In genomic region chr15:75785771-75786563, GRCh38 we compare ENCODE assay signal across 15 cellular contexts. TPM values are rescaled to one million over a fixed set of nuclear protein-coding genes. Genes with fewer than 3 reads are reported as not detected.
A peak's percentile ranks its signal among the peaks of the same experiment; 100 is the strongest.
DNase-seq lines count a peak whose midpoint lies in the region; ATAC-seq, FAIRE-seq and TF ChIP-seq lines count a peak whose summit lies in the region.
"Had no signal": no experiment of that assay in that cellular context is flagged by ENCODE, and none has a peak within 500 bp of the region (broad histone marks: within the 10 kb centered on the region; RNA-seq: fewer than 3 reads in every experiment).

No MANE protein-coding gene starts in this region.

- H3K27ac ChIP-seq in HepG2 (ENCODE audit: extremely low read length, insufficient read depth, low read length): no peak overlapping the region
- H3K27ac ChIP-seq: ascending aorta, gastroesophageal sphincter had no signal

- no peak for TF ChIP-seq POLR2A in HepG2 (IDR thresholded peaks at IDR 0.05; ENCODE audit: insufficient read depth in 1 of 2, low read depth in 2 of 2, low read length in 2 of 2)

- TF ChIP-seq RAD21 in HepG2 (CRISPR knock-in tag; IDR thresholded peaks at IDR 0.05): peak; percentile 42; the same call in 1 of the 2 replicates

- in situ Hi-C loops in HepG2 (cut with HindIII; ENCODE audit: extremely low pct_ligation_motif_present, low pct_unique_long_range_greater_than_20kb): no loop called here

- TF ChIP-seq CTCF in HepG2 (CRISPR knock-in tag; IDR thresholded peaks at IDR 0.05) (peak; percentile 64), MCF 10A (IDR thresholded peaks at IDR 0.05; ENCODE audit: unreplicated experiment) (no peak)

- TF ChIP-seq EP300 in HepG2 (IDR thresholded peaks at IDR 0.05; ENCODE audit: low read depth in 2 of 2, low read length in 2 of 2) (no peak), HepG2 (CRISPR knock-in tag; IDR thresholded peaks at IDR 0.05; ENCODE audit: borderline replicate concordance) (no peak)

- no peaks in the 10 kb centered on the region for H3K9me3 Mint-ChIP-seq in MCF 10A (ENCODE audit: unreplicated experiment)
- H3K9me3 Mint-ChIP-seq: CD8-positive, alpha-beta memory T cell had no signal

- no peaks in the 10 kb centered on the region for H3K4me1 Mint-ChIP-seq in MCF 10A (ENCODE audit: insufficient read depth, unreplicated experiment)

- no peak overlapping the region for H3K9ac ChIP-seq in HepG2 (ENCODE audit: insufficient read depth, low read depth, low read length)

- peaks cover 2 to 19% of the 10 kb centered on the region in 2 experiments; a peak in 4 of 5 replicates for H3K27me3 ChIP-seq in HepG2 (ENCODE audit: control insufficient read depth in 1 of 2, insufficient read depth in 2 of 2, low read length in 2 of 2)
- H3K27me3 ChIP-seq: ascending aorta had no signal

- H2AFZ ChIP-seq in HepG2 (ENCODE audit: low read length): no peak overlapping the region

- H3K27ac Mint-ChIP-seq in MCF 10A (ENCODE audit: low read depth, unreplicated experiment): no peak overlapping the region
- H3K27ac Mint-ChIP-seq: CD8-positive, alpha-beta memory T cell had no signal

- no peaks in the 10 kb centered on the region for H3K4me1 ChIP-seq in HepG2 (ENCODE audit: insufficient read depth, low read length)
- H3K4me1 ChIP-seq: ascending aorta, gastroesophageal sphincter had no signal

- no peak for FAIRE-seq in HepG2 (lab: Jason Lieb, UNC)
- FAIRE-seq: GM18507 had no signal

- POLR2A ChIA-PET in HepG2 (lab: Yijun Ruan, JAX): no interaction called here
- POLR2A ChIA-PET in MCF 10A (lab: Yijun Ruan, JAX): interaction anchor here (0.5 kb wide), 1 partner anchor 19 kb away, joined by 3 read pairs; no protein-coding TSS in a partner anchor

- peaks cover 7% of the 10 kb centered on the region for H3K36me3 Mint-ChIP-seq in MCF 10A (ENCODE audit: insufficient read depth, unreplicated experiment)
- H3K36me3 Mint-ChIP-seq: CD8-positive, alpha-beta memory T cell had no signal

- H3K4me3 Mint-ChIP-seq in MCF 10A (ENCODE audit: unreplicated experiment): no peak overlapping the region

- ATAC-seq in HepG2: peak; percentile 56; the same call in 2 of the 3 replicates
- ATAC-seq: gastroesophageal sphincter had no signal

- no peak overlapping the region for H3K4me3 ChIP-seq in HepG2 (replicated peaks in 1 of 3; ENCODE audit: insufficient read depth in 1 of 3, low read depth in 2 of 3, low read length in 3 of 3)
- H3K4me3 ChIP-seq: ascending aorta, gastroesophageal sphincter had no signal

- BruUV-seq in HepG2 (replicated peaks; lab: Mats Ljungman, UMichigan): no TSS peak
- no TSS peak for BruUV-seq in MCF 10A (replicated peaks; lab: Mats Ljungman, UMichigan)

- 39% methylated on average over 19 of the region's 19 CpGs for WGBS in HepG2 (ENCODE audit: low lambda C conversion rate)

- no peaks in the 10 kb centered on the region for H4K20me1 ChIP-seq in HepG2 (ENCODE audit: insufficient read depth, low read length)

- DNase-seq in DMS 273 treated with DMSO at 0.1 percent for 48 hours (lab: John Stamatoyannopoulos, UW) (peak; percentile 41), NCI-H1092 treated with DMSO at 0.1 percent for 48 hours (lab: John Stamatoyannopoulos, UW) (peak; percentile 61), astrocyte of the hippocampus (ENCODE audit: low read depth, low spot score) (peak; percentile 35), HepG2 (ENCODE audit: low spot score) (peak; percentile 31), HuH-7 (ENCODE audit: low spot score) (no peak), MCF 10A (ENCODE audit: unreplicated experiment) (no peak), A172 (ENCODE audit: low spot score) (no peak), DMS53 treated with DMSO at 0.1 percent for 48 hours (lab: John Stamatoyannopoulos, UW; ENCODE audit: unreplicated experiment) (no peak)
- DNase-seq: activated CD4-positive, alpha-beta T cell treated with anti-CD3 and anti-CD28 coated beads, Interleukin-2, amount 50 U/mL, for 48 hours; MM.1S; SHP77 had no signal

- peak overlapping the region; percentile 10; the same call in 1 of the 2 replicates for H3K4me2 ChIP-seq in HepG2 (ENCODE audit: low read depth, low read length)

- CTCF ChIA-PET in HepG2 (lab: Yijun Ruan, JAX; ENCODE audit: low intra/inter-chr PET ratio, low total read pairs) (no interaction called here), MCF 10A (lab: Yijun Ruan, JAX) (interaction anchor here (0.6 kb wide), 4 partner anchors 32 to 1152 kb away, joined by 3 to 5 read pairs (median 4); no protein-coding TSS in a partner anchor)

- no peaks in the 10 kb centered on the region for H3K9me3 ChIP-seq in HepG2 (ENCODE audit: low read length)
- H3K9me3 ChIP-seq: ascending aorta, gastroesophageal sphincter had no signal

- peaks cover 35% of the 10 kb centered on the region for H3K27me3 Mint-ChIP-seq in MCF 10A (ENCODE audit: insufficient read depth, unreplicated experiment)

- no peaks in the 10 kb centered on the region for H3K79me2 ChIP-seq in HepG2 (ENCODE audit: insufficient read depth, low read length)

- H3K36me3 ChIP-seq in HepG2 (replicated peaks in 1 of 2; ENCODE audit: control insufficient read depth in 1 of 2, insufficient read depth in 2 of 2, low read length in 2 of 2): no peaks in the 10 kb centered on the region
- H3K36me3 ChIP-seq: ascending aorta, gastroesophageal sphincter had no signal

- intact Hi-C loops in HepG2 (cut with micrococcal nuclease; ENCODE audit: unreplicated experiment): no loop called here
- intact Hi-C loops in MCF 10A (cut with micrococcal nuclease): no loop called here

TF ChIP-seq in HepG2, 621 proteins besides CTCF, POLR2A, EP300 and RAD21 (continues in another document):
- TF ChIP-seq ZNF20 (CRISPR knock-in tag; IDR thresholded peaks at IDR 0.05) (peak; percentile 99), STAG1 (CRISPR knock-in tag; IDR thresholded peaks at IDR 0.05) (peak; percentile 67), SALL2 (CRISPR knock-in tag; IDR thresholded peaks at IDR 0.05) (no peak), MTF2 (CRISPR knock-in tag; IDR thresholded peaks at IDR 0.05; ENCODE audit: borderline replicate concordance) (peak; percentile 46; the same call in 1 of the 2 replicates), IKZF4 (CRISPR knock-in tag; IDR thresholded peaks at IDR 0.05; ENCODE audit: borderline replicate concordance, low read depth, not compliant biosample characterization) (no peak), BCL3 (CRISPR knock-in tag; IDR thresholded peaks at IDR 0.05) (no peak), PHF5A (CRISPR knock-in tag; IDR thresholded peaks at IDR 0.05; ENCODE audit: low read depth, unreplicated experiment) (no peak), SNAPC5 (CRISPR knock-in tag; IDR thresholded peaks at IDR 0.05; ENCODE audit: borderline replicate concordance) (no peak), CHCHD3 (CRISPR knock-in tag; IDR thresholded peaks at IDR 0.05) (no peak), DNMT3B (CRISPR knock-in tag; conservative IDR thresholded peaks at IDR 0.05) (no peak), E2F5 (CRISPR knock-in tag; conservative IDR thresholded peaks at IDR 0.05) (no peak), CBX2 (IDR thresholded peaks at IDR 0.05; ENCODE audit: low read depth, low read length) (no peak), CBX2 (CRISPR knock-in tag; IDR thresholded peaks at IDR 0.05; ENCODE audit: low read depth) (no peak), ZNF562 (CRISPR knock-in tag; IDR thresholded peaks at IDR 0.05; ENCODE audit: borderline replicate concordance) (no peak)

RNA-seq across cellular contexts. Expression of gene UBE2Q2, which starts 57.3 kb away (rescaled TPM):
- total RNA-seq in HepG2 (2016; rRNA removed; fragmentation: Illumina TruSeq; extraction: Trizol) (20.1 and 20.4 TPM in 2 replicates), MCF 10A (2022) (28.3 and 36.4 TPM in 2 replicates)
- total RNA-seq in HepG2 (2016; cell fraction: cytosol; rRNA removed; fragmentation: Illumina TruSeq; extraction: Trizol; ENCODE audit: low read depth): 28.3 and 29.7 TPM in 2 replicates
- 19.0 and 20.4 TPM in 2 replicates for total RNA-seq in HepG2 (2016; cell fraction: insoluble cytoplasmic fraction; rRNA removed; fragmentation: Illumina TruSeq; extraction: Trizol)
- 41.0 and 48.0 TPM in 2 replicates for total RNA-seq in HepG2 (2016; cell fraction: membrane; rRNA removed; fragmentation: Illumina TruSeq; extraction: Trizol)
- total RNA-seq in HepG2 (2016; cell fraction: nucleus; rRNA removed; fragmentation: Illumina TruSeq; extraction: Trizol): 14.5 and 16.7 TPM in 2 replicates
- 10.6 and 11.4 TPM in 2 replicates for polyA plus RNA-seq in HepG2 (2011; rRNA removed)
- 4.6 and 8.2 TPM in 2 replicates for polyA plus RNA-seq in HepG2 (2011; cell fraction: cytosol; rRNA removed)
- 8.9 and 9.8 TPM in 2 replicates for polyA plus RNA-seq in HepG2 (2011; cell fraction: nucleus; rRNA removed)
- polyA plus RNA-seq in HepG2 (2012): 12.2 and 12.6 TPM in 2 replicates
- polyA plus RNA-seq in HepG2 (2016; cell fraction: cytosol; fragmentation: Illumina TruSeq; extraction: Trizol; ENCODE audit: low read depth): 21.3 and 23.2 TPM in 2 replicates
- 18.6 and 19.5 TPM in 2 replicates for polyA plus RNA-seq in HepG2 (2016; cell fraction: insoluble cytoplasmic fraction; fragmentation: Illumina TruSeq; extraction: Trizol; ENCODE audit: low read depth)
- polyA plus RNA-seq in HepG2 (2016; cell fraction: membrane; fragmentation: Illumina TruSeq; extraction: Trizol; ENCODE audit: low read depth): 34.5 and 36.1 TPM in 2 replicates
- polyA plus RNA-seq in HepG2 (2016; cell fraction: nucleus; fragmentation: Illumina TruSeq; extraction: Trizol; ENCODE audit: insufficient read depth, low read depth): 20.5 and 22.4 TPM in 2 replicates
- 4.1 and 10.7 TPM in 2 replicates for polyA minus RNA-seq in HepG2 (2011; rRNA and poly(A)+ RNA removed; ENCODE audit: low replicate concordance)
- 6.2 and 12.2 TPM in 2 replicates for polyA minus RNA-seq in HepG2 (2011; cell fraction: cytosol; rRNA and poly(A)+ RNA removed)
- 17.4 and 17.5 TPM in 2 replicates for polyA minus RNA-seq in HepG2 (2011; cell fraction: nucleus; rRNA and poly(A)+ RNA removed)
- total RNA-seq in A172 (2014; rRNA removed; shearing (Covaris generic)): 36.6 and 36.9 TPM in 2 replicates

Comparison
In these comparisons a context has a peak if more than half of its experiments do, and no peak if none do; other contexts are left out.
1. DNase-seq: peak in DMS 273 treated with DMSO at 0.1 percent for 48 hours (single experiment), NCI-H1092 treated with DMSO at 0.1 percent for 48 hours (single experiment), astrocyte of the hippocampus (single experiment) and HepG2 (single experiment); none in HuH-7 (single experiment), MCF 10A (single experiment), A172 (single experiment) and DMS53 treated with DMSO at 0.1 percent for 48 hours (single experiment).